ENCODE assay signal across 1 cellular context in genomic region chr10:63268798-63269503, GRCh38.
TF ChIP-seq lines count a peak whose summit lies in the region.

No MANE protein-coding gene starts in this region.

TF ChIP-seq in HepG2, 621 proteins besides CTCF, POLR2A, EP300 and RAD21 (continued from another document and continues in another):
- TF ChIP-seq CREB1 (IDR thresholded peaks at IDR 0.05) (peak; percentile 75), CREB1 (CRISPR knock-in tag; IDR thresholded peaks at IDR 0.05) (peak; percentile 58), ZKSCAN5 (CRISPR knock-in tag; IDR thresholded peaks at IDR 0.05) (no peak), JUN (CRISPR knock-in tag; IDR thresholded peaks at IDR 0.05) (no peak), ZNF646 (CRISPR knock-in tag; IDR thresholded peaks at IDR 0.05) (no peak), ZNF34 (CRISPR knock-in tag; IDR thresholded peaks at IDR 0.05; ENCODE audit: borderline replicate concordance) (no peak), MXI1 (IDR thresholded peaks at IDR 0.05; ENCODE audit: borderline replicate concordance, low read depth, low read length) (peak; percentile 51; the same call in 1 of the 3 replicates), HOXA7 (CRISPR knock-in tag; IDR thresholded peaks at IDR 0.05) (no peak), ZNF335 (CRISPR knock-in tag; IDR thresholded peaks at IDR 0.05) (peak; percentile 69), HNRNPLL (IDR thresholded peaks at IDR 0.05; ENCODE audit: low read depth, low read length, poor library complexity, severe bottlenecking) (no peak), SNAI1 (CRISPR knock-in tag; IDR thresholded peaks at IDR 0.05; ENCODE audit: borderline replicate concordance) (0 out of 2 replicates have a peak, but pooled peaks have one; percentile 39), TMF1 (CRISPR knock-in tag; IDR thresholded peaks at IDR 0.05; ENCODE audit: low read depth) (no peak), PBX3 (CRISPR knock-in tag; IDR thresholded peaks at IDR 0.05; ENCODE audit: borderline replicate concordance) (no peak), NCOA2 (CRISPR knock-in tag; IDR thresholded peaks at IDR 0.05) (peak; percentile 47; the same call in 1 of the 2 replicates), ZNF549 (CRISPR knock-in tag; IDR thresholded peaks at IDR 0.05) (no peak), THRA (CRISPR knock-in tag; IDR thresholded peaks at IDR 0.05; ENCODE audit: borderline replicate concordance) (no peak; the same call in 1 of the 2 replicates), ZNF790 (CRISPR knock-in tag; IDR thresholded peaks at IDR 0.05; ENCODE audit: borderline replicate concordance) (no peak), PITX1 (CRISPR knock-in tag; IDR thresholded peaks at IDR 0.05) (peak; percentile 99), ZNF691 (CRISPR knock-in tag; IDR thresholded peaks at IDR 0.05; ENCODE audit: borderline replicate concordance, low read depth) (0 out of 2 replicates have a peak, but pooled peaks have one; percentile 32), FOXJ3 (CRISPR knock-in tag; IDR thresholded peaks at IDR 0.05; ENCODE audit: borderline replicate concordance) (peak; percentile 25; the same call in 1 of the 2 replicates), NFKBIZ (CRISPR knock-in tag; IDR thresholded peaks at IDR 0.05) (no peak), CBX1 (IDR thresholded peaks at IDR 0.05; ENCODE audit: low read depth) (no peak), ZNF362 (CRISPR knock-in tag; IDR thresholded peaks at IDR 0.05; ENCODE audit: borderline replicate concordance) (peak; percentile 24; the same call in 1 of the 2 replicates), BCL3 (CRISPR knock-in tag; IDR thresholded peaks at IDR 0.05) (0 out of 2 replicates have a peak, but pooled peaks have one; percentile 34), POGK (CRISPR knock-in tag; conservative IDR thresholded peaks at IDR 0.05) (no peak), BORCS8-MEF2B (CRISPR knock-in tag; IDR thresholded peaks at IDR 0.05) (peak; percentile 80), NR2F6 (IDR thresholded peaks at IDR 0.05) (peak; percentile 61; the same call in 1 of the 2 replicates), NR2F6 (CRISPR knock-in tag; IDR thresholded peaks at IDR 0.05) (0 out of 2 replicates have a peak, but pooled peaks have one; percentile 13), REPIN1 (CRISPR knock-in tag; IDR thresholded peaks at IDR 0.05; ENCODE audit: borderline replicate concordance, low read depth) (peak; percentile 44; the same call in 1 of the 2 replicates), TCF7L2 (IDR thresholded peaks at IDR 0.05; ENCODE audit: low read depth, low read length) (no peak), MBD4 (IDR thresholded peaks at IDR 0.05; ENCODE audit: borderline replicate concordance, low read length) (no peak), ZNF235 (CRISPR knock-in tag; IDR thresholded peaks at IDR 0.05; ENCODE audit: borderline replicate concordance) (no peak), MTERF4 (CRISPR knock-in tag; IDR thresholded peaks at IDR 0.05) (no peak), CENPX (CRISPR knock-in tag; IDR thresholded peaks at IDR 0.05) (no peak), PAF1 (CRISPR knock-in tag; IDR thresholded peaks at IDR 0.05) (no peak), TFE3 (CRISPR knock-in tag; IDR thresholded peaks at IDR 0.05) (peak; percentile 62), KDM6A (CRISPR knock-in tag; IDR thresholded peaks at IDR 0.05; ENCODE audit: low read depth) (no peak), TRIM24 (CRISPR knock-in tag; IDR thresholded peaks at IDR 0.05) (no peak), NCOA5 (CRISPR knock-in tag; IDR thresholded peaks at IDR 0.05) (no peak), ZNF468 (CRISPR knock-in tag; IDR thresholded peaks at IDR 0.05) (no peak), BRD4 (CRISPR knock-in tag; IDR thresholded peaks at IDR 0.05) (0 out of 2 replicates have a peak, but pooled peaks have one; percentile 54), CHCHD3 (CRISPR knock-in tag; IDR thresholded peaks at IDR 0.05) (no peak), SRY (CRISPR knock-in tag; IDR thresholded peaks at IDR 0.05) (no peak), SRSF1 (optimal IDR thresholded peaks at IDR 0.05; ENCODE audit: low read depth, low read length) (no peak), ZNF574 (CRISPR knock-in tag; IDR thresholded peaks at IDR 0.05) (peak; percentile 58), STAG1 (CRISPR knock-in tag; IDR thresholded peaks at IDR 0.05) (no peak; the same call in 1 of the 2 replicates)
